ENCODE assay signal across 14 cellular contexts in genomic region chr6:2387445-2387844, GRCh38.
DNase-seq lines count a peak whose midpoint lies in the region; ATAC-seq lines count a peak whose summit lies in the region.
"Had no signal": no experiment of that assay in that cellular context is flagged by ENCODE, and none has a peak within 500 bp of the region (broad histone marks: within the 10 kb centered on the region; RNA-seq: fewer than 3 reads in every experiment).

No MANE protein-coding gene starts in this region.

- intact Hi-C loops in cardiac septum (cut with DNase I): no loop called here

- H3K27me3 ChIP-seq in GM23248 (replicated peaks; ENCODE audit: insufficient read depth): no peaks in the 10 kb centered on the region

- no peak overlapping the region for H3K4me3 Mint-ChIP-seq in T-helper 2 cell treated with Interferon-gamma antibody and Interleukin-4, amounts not matched to agents 5 μg/mL and 100 μg/mL, for 36 hours
- no peak overlapping the region for H3K4me3 Mint-ChIP-seq in activated T-cell treated with anti-CD3 and anti-CD28 coated beads, Interleukin-2, amount 50 U/mL, for 72 hours
- H3K4me3 Mint-ChIP-seq: GM23338 had no signal

- H3K4me2 ChIP-seq in GM23248 (ENCODE audit: unreplicated experiment): no peak overlapping the region
- H3K4me2 ChIP-seq: GM23338 had no signal

- no peaks in the 10 kb centered on the region for H3K4me1 ChIP-seq in GM23248 (ENCODE audit: insufficient read depth)

- H3K4me1 Mint-ChIP-seq in T-helper 2 cell treated with Interferon-gamma antibody and Interleukin-4, amounts not matched to agents 5 μg/mL and 100 μg/mL, for 36 hours (ENCODE audit: low read depth): no peaks in the 10 kb centered on the region
- H3K4me1 Mint-ChIP-seq in activated T-cell treated with anti-CD3 and anti-CD28 coated beads, Interleukin-2, amount 50 U/mL, for 72 hours (ENCODE audit: low read depth): peaks cover 10% of the 10 kb centered on the region
- H3K4me1 Mint-ChIP-seq: GM23338 had no signal

- H3K27ac ChIP-seq in GM23248: no peak overlapping the region

- no peaks in the 10 kb centered on the region for H3K79me2 ChIP-seq in GM23248 (ENCODE audit: insufficient read depth)

- H3K36me3 Mint-ChIP-seq in T-helper 2 cell treated with Interferon-gamma antibody and Interleukin-4, amounts not matched to agents 5 μg/mL and 100 μg/mL, for 36 hours (ENCODE audit: low read depth): no peaks in the 10 kb centered on the region
- peaks cover 5 to 6% of the 10 kb centered on the region in 2 donors for H3K36me3 Mint-ChIP-seq in activated T-cell treated with anti-CD3 and anti-CD28 coated beads, Interleukin-2, amount 50 U/mL, for 72 hours (ENCODE audit: insufficient read depth in 2 of 2)

- H2AFZ ChIP-seq in GM23248: no peak overlapping the region
- H2AFZ ChIP-seq: GM23338 had no signal

- H3K27ac Mint-ChIP-seq in T-helper 2 cell treated with Interferon-gamma antibody and Interleukin-4, amounts not matched to agents 5 μg/mL and 100 μg/mL, for 36 hours: no peak overlapping the region
- H3K27ac Mint-ChIP-seq in activated T-cell treated with anti-CD3 and anti-CD28 coated beads, Interleukin-2, amount 50 U/mL, for 72 hours: no peak overlapping the region
- H3K27ac Mint-ChIP-seq: GM23338 had no signal

- H3K27me3 Mint-ChIP-seq in T-helper 2 cell treated with Interferon-gamma antibody and Interleukin-4, amounts not matched to agents 5 μg/mL and 100 μg/mL, for 36 hours (ENCODE audit: low read depth): no peaks in the 10 kb centered on the region
- no peaks in the 10 kb centered on the region for H3K27me3 Mint-ChIP-seq in activated T-cell treated with anti-CD3 and anti-CD28 coated beads, Interleukin-2, amount 50 U/mL, for 72 hours (ENCODE audit: low read depth)

- H3K36me3 ChIP-seq in GM23248 (ENCODE audit: low read depth): no peaks in the 10 kb centered on the region

- H3K9me2 ChIP-seq in GM23248 (ENCODE audit: insufficient read depth): no peaks in the 10 kb centered on the region

- no peak overlapping the region for H3K9ac ChIP-seq in GM23248

- peak; percentile 84 to 87 for ATAC-seq in activated T-cell treated with anti-CD3 and anti-CD28 coated beads, Interleukin-2, amount 50 U/mL, for 72 hours (replicated peaks in 1 of 2)
- ATAC-seq: GM23338, HCT116 had no signal

- H3F3A ChIP-seq in GM23248 (ENCODE audit: insufficient read depth): no peaks in the 10 kb centered on the region

- H3K4me3 ChIP-seq in GM23248: no peak overlapping the region
- H3K4me3 ChIP-seq: GM23338 had no signal

- in situ Hi-C loops in GM23248 (cut with MboI): no loop called here

- WGBS in GM23248 (ENCODE audit: low coverage in 1 of 2, low lambda C conversion rate in 2 of 2, missing lambda C conversion rate in 2 of 2), 2 experiments: 88 to 92% methylated on average over 3 of the region's 3 CpGs

- no peaks in the 10 kb centered on the region for H4K20me1 ChIP-seq in GM23248 (ENCODE audit: insufficient read depth)

- no peaks in the 10 kb centered on the region for H3K9me3 ChIP-seq in GM23248 (ENCODE audit: low read depth)

- no peaks in the 10 kb centered on the region for H3K9me3 Mint-ChIP-seq in T-helper 2 cell treated with Interferon-gamma antibody and Interleukin-4, amounts not matched to agents 5 μg/mL and 100 μg/mL, for 36 hours
- peaks cover 4 to 5% of the 10 kb centered on the region in 2 donors for H3K9me3 Mint-ChIP-seq in activated T-cell treated with anti-CD3 and anti-CD28 coated beads, Interleukin-2, amount 50 U/mL, for 72 hours

- DNase-seq in activated naive CD4-positive, alpha-beta T cell treated with Interleukin-2 at 50 U/mL for 16 hours: peak; percentile 24
- no peak for DNase-seq in activated naive CD4-positive, alpha-beta T cell treated with anti-CD3 and anti-CD28 coated beads, Interleukin-2, amount 50 U/mL, for 16 hours
- DNase-seq in T-helper 2 cell treated with Interferon-gamma antibody and Interleukin-4, amounts not matched to agents 5 μg/mL and 100 μg/mL, for 36 hours (ENCODE audit: low spot score): peak; percentile 18
- peak; percentile 28 to 33 for DNase-seq in activated T-cell treated with anti-CD3 and anti-CD28 coated beads, Interleukin-2, amount 50 U/mL, for 72 hours
- peak; percentile 0 for DNase-seq in stimulated activated CD8-positive, alpha-beta memory T cell treated with anti-CD3 and anti-CD28 coated beads, Interleukin-4, amount 100 ng/mL, for 24 hours (ENCODE audit: low read depth)
- no peak for DNase-seq in cardiac septum (ENCODE audit: low spot score)
- no peak for DNase-seq in GM23248
- DNase-seq: COR-L47, GF-D8, NCI-H1930, NCI-H69, RPMI8226 had no signal

Comparison
In these comparisons a context has a peak if more than half of its experiments do, and no peak if none do; other contexts are left out.
1. DNase-seq: peak in activated naive CD4-positive, alpha-beta T cell treated with Interleukin-2 at 50 U/mL for 16 hours (single experiment), T-helper 2 cell treated with Interferon-gamma antibody and Interleukin-4, amounts not matched to agents 5 μg/mL and 100 μg/mL, for 36 hours (single experiment), activated T-cell treated with anti-CD3 and anti-CD28 coated beads, Interleukin-2, amount 50 U/mL, for 72 hours (2 of 2) and stimulated activated CD8-positive, alpha-beta memory T cell treated with anti-CD3 and anti-CD28 coated beads, Interleukin-4, amount 100 ng/mL, for 24 hours (single experiment); none in activated naive CD4-positive, alpha-beta T cell treated with anti-CD3 and anti-CD28 coated beads, Interleukin-2, amount 50 U/mL, for 16 hours (single experiment), cardiac septum (single experiment) and GM23248 (single experiment).